15 cellular contexts compared by ENCODE assay signal in the genomic region with DNA sequence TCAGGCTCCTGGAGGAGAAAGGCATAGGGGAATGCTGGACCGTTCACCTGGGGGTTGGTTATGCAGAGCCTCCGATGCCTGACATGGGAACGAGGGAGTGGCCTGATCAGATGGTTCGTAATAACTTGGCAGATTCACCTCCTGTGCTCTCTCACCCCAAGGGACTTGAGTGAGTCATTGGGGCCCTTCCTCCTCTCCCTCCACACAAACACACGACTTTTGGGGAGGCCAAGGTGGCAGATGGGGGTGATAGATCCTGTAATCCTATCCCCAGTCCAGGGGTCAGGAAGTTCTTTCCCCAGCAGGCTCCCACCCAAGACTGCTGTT. TPM values are rescaled to one million over a fixed set of nuclear protein-coding genes. Genes with fewer than 3 reads are reported as not detected.
DNase-seq lines count a peak whose midpoint lies in the region; ATAC-seq and TF ChIP-seq lines count a peak whose summit lies in the region.
"Had no signal": no experiment of that assay in that cellular context is flagged by ENCODE, and none has a peak within 500 bp of the region (broad histone marks: within the 10 kb centered on the region; RNA-seq: fewer than 3 reads in every experiment).

No MANE protein-coding gene starts in this region.

- H3K9me3 Mint-ChIP-seq in activated CD4-positive, alpha-beta T cell treated with anti-CD3 and anti-CD28 coated beads, Interleukin-2, amount 10 ng/mL, durations not matched to agents 24 days and 14 days: no peaks in the 10 kb centered on the region
- peaks cover 5% of the 10 kb centered on the region for H3K9me3 Mint-ChIP-seq in activated T-helper 1 cell treated with anti-CD3 and anti-CD28 coated beads, Interleukin-12 subunit alpha, Interleukin-12 subunit beta, Interleukin-2, Interleukin-4 antibody, amounts not matched to agents 30 ng/mL and 10 ng/mL and 1 ng/mL, durations not matched to agents 14 hours and 24 hours and 36 hours
- H3K9me3 Mint-ChIP-seq: activated naive CD8-positive, alpha-beta T cell treated with anti-CD3 and anti-CD28 coated beads, Interleukin-2, amount 50 U/mL, for 24 hours had no signal

- H3K36me3 Mint-ChIP-seq in activated CD4-positive, alpha-beta T cell treated with anti-CD3 and anti-CD28 coated beads, Interleukin-2, amount 10 ng/mL, durations not matched to agents 24 days and 14 days (ENCODE audit: low read depth): peaks cover 5% of the 10 kb centered on the region
- H3K36me3 Mint-ChIP-seq in activated T-helper 1 cell treated with anti-CD3 and anti-CD28 coated beads, Interleukin-12 subunit alpha, Interleukin-12 subunit beta, Interleukin-2, Interleukin-4 antibody, amounts not matched to agents 30 ng/mL and 10 ng/mL and 1 ng/mL, durations not matched to agents 14 hours and 24 hours and 36 hours (ENCODE audit: low read depth): peaks cover 5% of the 10 kb centered on the region

- DNase-seq in EH (ENCODE audit: low read depth): peak; percentile 29
- DNase-seq in NCI-H2171 (lab: John Stamatoyannopoulos, UW): peak; percentile 99
- peak; percentile 52 for DNase-seq in mammary epithelial cell
- DNase-seq in activated CD4-positive, alpha-beta T cell treated with anti-CD3 and anti-CD28 coated beads, Interleukin-2, amount 10 ng/mL, durations not matched to agents 24 days and 14 days: no peak
- no peak for DNase-seq in AG08396 (ENCODE audit: low spot score)
- no peak for DNase-seq in activated T-helper 1 cell treated with anti-CD3 and anti-CD28 coated beads, Interleukin-12 subunit alpha, Interleukin-12 subunit beta, Interleukin-2, Interleukin-4 antibody, amounts not matched to agents 30 ng/mL and 10 ng/mL and 1 ng/mL, durations not matched to agents 14 hours and 24 hours and 36 hours (ENCODE audit: low spot score)
- DNase-seq: activated naive CD8-positive, alpha-beta T cell treated with anti-CD3 and anti-CD28 coated beads, Interleukin-2, amount 50 U/mL, for 24 hours; cerebellar nuclear complex; COR-L47; NCI-H1417 treated with DMSO at 0.1 percent for 48 hours; occipital lobe; SIG-M5 had no signal

- no peak overlapping the region for H3K27ac ChIP-seq in mammary epithelial cell (ENCODE audit: insufficient read depth, low read depth, low read length)
- peak overlapping the region; percentile 10 for H3K27ac ChIP-seq in neutrophil
- H3K27ac ChIP-seq: VCaP had no signal

- H4K20me1 ChIP-seq in mammary epithelial cell (ENCODE audit: insufficient read depth, low read length): no peaks in the 10 kb centered on the region

- CTCF ChIA-PET in mammary epithelial cell (lab: Charles Lee; ENCODE audit: low non-redundant PET): no interaction called here

- H3K4me3 ChIP-seq in mammary epithelial cell (replicated peaks in 1 of 3; ENCODE audit: insufficient read depth in 1 of 3, low read depth in 2 of 3, low read length in 3 of 3) (no peak overlapping the region), neutrophil (ENCODE audit: low read depth in 1 of 2, low read length in 1 of 2) (no peak overlapping the region)

- no peak for TF ChIP-seq CTCF in mammary epithelial cell (conservative IDR thresholded peaks at IDR 0.05 in 1 of 2, IDR thresholded peaks at IDR 0.05 in 1 of 2; ENCODE audit: extremely low read depth in 1 of 2, insufficient read depth in 1 of 2, low read depth in 1 of 2, low read length in 2 of 2)
- no peak for TF ChIP-seq CTCF in neutrophil (IDR thresholded peaks at IDR 0.05)

- no peak for TF ChIP-seq POLR2A in GM18505 (IDR thresholded peaks at IDR 0.05; ENCODE audit: borderline replicate concordance, extremely low read depth, insufficient read depth, insufficient read length)

- H3K4me1 Mint-ChIP-seq in activated CD4-positive, alpha-beta T cell treated with anti-CD3 and anti-CD28 coated beads, Interleukin-2, amount 10 ng/mL, durations not matched to agents 24 days and 14 days: peaks cover 14% of the 10 kb centered on the region
- peaks cover 10% of the 10 kb centered on the region for H3K4me1 Mint-ChIP-seq in activated T-helper 1 cell treated with anti-CD3 and anti-CD28 coated beads, Interleukin-12 subunit alpha, Interleukin-12 subunit beta, Interleukin-2, Interleukin-4 antibody, amounts not matched to agents 30 ng/mL and 10 ng/mL and 1 ng/mL, durations not matched to agents 14 hours and 24 hours and 36 hours (ENCODE audit: low read depth)

- H3K27me3 Mint-ChIP-seq in activated CD4-positive, alpha-beta T cell treated with anti-CD3 and anti-CD28 coated beads, Interleukin-2, amount 10 ng/mL, durations not matched to agents 24 days and 14 days: peaks cover 3% of the 10 kb centered on the region
- H3K27me3 Mint-ChIP-seq in activated T-helper 1 cell treated with anti-CD3 and anti-CD28 coated beads, Interleukin-12 subunit alpha, Interleukin-12 subunit beta, Interleukin-2, Interleukin-4 antibody, amounts not matched to agents 30 ng/mL and 10 ng/mL and 1 ng/mL, durations not matched to agents 14 hours and 24 hours and 36 hours (ENCODE audit: insufficient read depth): peaks cover 6% of the 10 kb centered on the region
- H3K27me3 Mint-ChIP-seq: activated naive CD8-positive, alpha-beta T cell treated with anti-CD3 and anti-CD28 coated beads, Interleukin-2, amount 50 U/mL, for 24 hours had no signal

- H3K27ac Mint-ChIP-seq in activated CD4-positive, alpha-beta T cell treated with anti-CD3 and anti-CD28 coated beads, Interleukin-2, amount 10 ng/mL, durations not matched to agents 24 days and 14 days: no peak overlapping the region
- no peak overlapping the region for H3K27ac Mint-ChIP-seq in activated T-helper 1 cell treated with anti-CD3 and anti-CD28 coated beads, Interleukin-12 subunit alpha, Interleukin-12 subunit beta, Interleukin-2, Interleukin-4 antibody, amounts not matched to agents 30 ng/mL and 10 ng/mL and 1 ng/mL, durations not matched to agents 14 hours and 24 hours and 36 hours
- H3K27ac Mint-ChIP-seq: activated naive CD8-positive, alpha-beta T cell treated with anti-CD3 and anti-CD28 coated beads, Interleukin-2, amount 50 U/mL, for 24 hours had no signal

- H3K79me2 ChIP-seq in mammary epithelial cell (ENCODE audit: insufficient read depth, low read length): no peaks in the 10 kb centered on the region

- 64% methylated on average over 4 of the region's 5 CpGs for WGBS in mammary epithelial cell (ENCODE audit: low coverage, missing lambda C conversion rate)

- ATAC-seq in GM18505 (IDR thresholded peaks at IDR 0.05; ENCODE audit: unreplicated experiment): no peak
- ATAC-seq: activated naive CD8-positive, alpha-beta T cell treated with anti-CD3 and anti-CD28 coated beads, Interleukin-2, amount 50 U/mL, for 24 hours had no signal

- H3K36me3 ChIP-seq in mammary epithelial cell (ENCODE audit: insufficient read depth, low read length): no peaks in the 10 kb centered on the region
- no peaks in the 10 kb centered on the region for H3K36me3 ChIP-seq in neutrophil

- no peak overlapping the region for H3K9ac ChIP-seq in mammary epithelial cell (ENCODE audit: insufficient read depth, low read length)

- H3K4me2 ChIP-seq in mammary epithelial cell (ENCODE audit: insufficient read depth, low read depth, low read length): no peak overlapping the region

- dilution Hi-C loops in mammary epithelial cell (cut with HindIII; ENCODE audit: low sequenced_read_pairs): no loop called here

- no TSS peak for BruUV-seq in mammary epithelial cell (replicated peaks; lab: Mats Ljungman, UMichigan)

- H3K27me3 ChIP-seq in mammary epithelial cell (ENCODE audit: insufficient read depth, low read length) (peaks cover 3% of the 10 kb centered on the region), neutrophil (no peaks in the 10 kb centered on the region)

- H3K4me3 Mint-ChIP-seq in activated CD4-positive, alpha-beta T cell treated with anti-CD3 and anti-CD28 coated beads, Interleukin-2, amount 10 ng/mL, durations not matched to agents 24 days and 14 days: no peak overlapping the region
- no peak overlapping the region for H3K4me3 Mint-ChIP-seq in activated T-helper 1 cell treated with anti-CD3 and anti-CD28 coated beads, Interleukin-12 subunit alpha, Interleukin-12 subunit beta, Interleukin-2, Interleukin-4 antibody, amounts not matched to agents 30 ng/mL and 10 ng/mL and 1 ng/mL, durations not matched to agents 14 hours and 24 hours and 36 hours
- H3K4me3 Mint-ChIP-seq: activated naive CD8-positive, alpha-beta T cell treated with anti-CD3 and anti-CD28 coated beads, Interleukin-2, amount 50 U/mL, for 24 hours had no signal

- H3K4me1 ChIP-seq in mammary epithelial cell (ENCODE audit: insufficient read depth, low read length) (no peaks in the 10 kb centered on the region), neutrophil (ENCODE audit: control insufficient read depth in 1 of 2, insufficient read depth in 1 of 2, low read depth in 1 of 2, low read length in 1 of 2) (peaks cover 36 to 44% of the 10 kb centered on the region in 2 experiments)

- H3K9me3 ChIP-seq in mammary epithelial cell (replicated peaks; ENCODE audit: insufficient read depth, low read length): no peaks in the 10 kb centered on the region
- H3K9me3 ChIP-seq in neutrophil: no peaks in the 10 kb centered on the region

- in situ Hi-C loops in mammary epithelial cell (cut with MboI; ENCODE audit: low sequenced_read_pairs in 2 of 2): no loop called here

- no peak overlapping the region for H2AFZ ChIP-seq in mammary epithelial cell (ENCODE audit: low read depth, low read length)

- intact Hi-C loops in mammary epithelial cell (cut with micrococcal nuclease): no loop called here
- intact Hi-C loops in activated CD4-positive, alpha-beta T cell treated with anti-CD3 and anti-CD28 coated beads, Interleukin-2, amount 10 ng/mL, durations not matched to agents 24 days and 14 days (cut with micrococcal nuclease): no loop called here
- intact Hi-C loops in activated T-helper 1 cell treated with anti-CD3 and anti-CD28 coated beads, Interleukin-12 subunit alpha, Interleukin-12 subunit beta, Interleukin-2, Interleukin-4 antibody, amounts not matched to agents 30 ng/mL and 10 ng/mL and 1 ng/mL, durations not matched to agents 14 hours and 24 hours and 36 hours (cut with micrococcal nuclease): no loop called here

RNA-seq across cellular contexts. Expression of a gene that starts 45.6 kb away (rescaled TPM):
- 10 to 100 TPM; 27.7 to 36.0 TPM for total RNA-seq in mammary epithelial cell
- 10.4 TPM for polyA plus RNA-seq in mammary epithelial cell
- 48.7 TPM for polyA minus RNA-seq in mammary epithelial cell
- 28.0 and 30.9 TPM in 2 replicates for total RNA-seq in activated CD4-positive, alpha-beta T cell treated with anti-CD3 and anti-CD28 coated beads, Interleukin-2, amount 10 ng/mL, durations not matched to agents 24 days and 14 days
- total RNA-seq in activated T-helper 1 cell treated with anti-CD3 and anti-CD28 coated beads, Interleukin-12 subunit alpha, Interleukin-12 subunit beta, Interleukin-2, Interleukin-4 antibody, amounts not matched to agents 30 ng/mL and 10 ng/mL and 1 ng/mL, durations not matched to agents 14 hours and 24 hours and 36 hours: 28.3 and 30.1 TPM in 2 replicates

RNA-seq across cellular contexts. Expression of a gene that starts 48.1 kb away (rescaled TPM):
- under 1 TPM in 1 of 2 donors, not detected in 1; 0.17 TPM for total RNA-seq in mammary epithelial cell
- 0.06 TPM for polyA plus RNA-seq in mammary epithelial cell
- not detected for polyA minus RNA-seq in mammary epithelial cell
- 64.3 and 65.5 TPM in 2 replicates for total RNA-seq in activated CD4-positive, alpha-beta T cell treated with anti-CD3 and anti-CD28 coated beads, Interleukin-2, amount 10 ng/mL, durations not matched to agents 24 days and 14 days
- total RNA-seq in activated T-helper 1 cell treated with anti-CD3 and anti-CD28 coated beads, Interleukin-12 subunit alpha, Interleukin-12 subunit beta, Interleukin-2, Interleukin-4 antibody, amounts not matched to agents 30 ng/mL and 10 ng/mL and 1 ng/mL, durations not matched to agents 14 hours and 24 hours and 36 hours: 68.2 and 69.4 TPM in 2 replicates

Comparison
In these comparisons a context has a peak if more than half of its experiments do, and no peak if none do; other contexts are left out.
1. DNase-seq: peak in EH (single experiment), NCI-H2171 (single experiment) and mammary epithelial cell (single experiment); none in activated CD4-positive, alpha-beta T cell treated with anti-CD3 and anti-CD28 coated beads, Interleukin-2, amount 10 ng/mL, durations not matched to agents 24 days and 14 days (single experiment), AG08396 (single experiment) and activated T-helper 1 cell treated with anti-CD3 and anti-CD28 coated beads, Interleukin-12 subunit alpha, Interleukin-12 subunit beta, Interleukin-2, Interleukin-4 antibody, amounts not matched to agents 30 ng/mL and 10 ng/mL and 1 ng/mL, durations not matched to agents 14 hours and 24 hours and 36 hours (single experiment).
2. RNA of a gene that starts 48.1 kb away (total RNA-seq): 68.2 to 69.4 TPM in activated T-helper 1 cell treated with anti-CD3 and anti-CD28 coated beads, Interleukin-12 subunit alpha, Interleukin-12 subunit beta, Interleukin-2, Interleukin-4 antibody, amounts not matched to agents 30 ng/mL and 10 ng/mL and 1 ng/mL, durations not matched to agents 14 hours and 24 hours and 36 hours and 64.3 to 65.5 TPM in activated CD4-positive, alpha-beta T cell treated with anti-CD3 and anti-CD28 coated beads, Interleukin-2, amount 10 ng/mL, durations not matched to agents 24 days and 14 days; 0.17 TPM in mammary epithelial cell; every median in the first group is over 10 times any median in the second.